ENCODE assay signal across 16 cellular contexts in genomic region chr1:116693759-116694482, GRCh38. TPM values are rescaled to one million over a fixed set of nuclear protein-coding genes. Genes with fewer than 3 reads are reported as not detected.
DNase-seq lines count a peak whose midpoint lies in the region; ATAC-seq and TF ChIP-seq lines count a peak whose summit lies in the region.
"Had no signal": no experiment of that assay in that cellular context is flagged by ENCODE, and none has a peak within 500 bp of the region (broad histone marks: within the 10 kb centered on the region; RNA-seq: fewer than 3 reads in every experiment).

No MANE protein-coding gene starts in this region.

- peaks cover 2% of the 10 kb centered on the region for H3K27me3 Mint-ChIP-seq in activated CD4-positive, alpha-beta T cell treated with anti-CD3 and anti-CD28 coated beads for 36 hours
- H3K27me3 Mint-ChIP-seq in activated CD4-positive, alpha-beta T cell treated with anti-CD3 and anti-CD28 coated beads, Interleukin-2, amount 10 ng/mL, durations not matched to agents 7 days and 5 days: no peaks in the 10 kb centered on the region
- peaks cover 29% of the 10 kb centered on the region for H3K27me3 Mint-ChIP-seq in stimulated activated memory B cell treated with anti-CD40 and anti-IgM and Interleukin-4, amounts not matched to agents 10 μg/mL and 1 μg/mL and 100 μg/mL, for 72 hours

- H3K4me3 ChIP-seq in astrocyte of the spinal cord (ENCODE audit: low read depth, low read length) (no peak overlapping the region), thymus (ENCODE audit: low read length) (no peak overlapping the region)
- H3K4me3 ChIP-seq: A549, sigmoid colon, upper lobe of right lung had no signal

- H3K36me3 Mint-ChIP-seq in activated CD4-positive, alpha-beta T cell treated with anti-CD3 and anti-CD28 coated beads for 36 hours (ENCODE audit: low read depth): no peaks in the 10 kb centered on the region
- no peaks in the 10 kb centered on the region for H3K36me3 Mint-ChIP-seq in activated CD4-positive, alpha-beta T cell treated with anti-CD3 and anti-CD28 coated beads, Interleukin-2, amount 10 ng/mL, durations not matched to agents 7 days and 5 days (ENCODE audit: low read depth)
- no peaks in the 10 kb centered on the region for H3K36me3 Mint-ChIP-seq in stimulated activated memory B cell treated with anti-CD40 and anti-IgM and Interleukin-4, amounts not matched to agents 10 μg/mL and 1 μg/mL and 100 μg/mL, for 72 hours
- H3K36me3 Mint-ChIP-seq: naive thymus-derived CD8-positive, alpha-beta T cell had no signal

- CTCF ChIA-PET in activated CD4-positive, alpha-beta T cell treated with anti-CD3 and anti-CD28 coated beads for 36 hours (lab: Charles Lee): interaction anchor here (1.0 to 2.0 kb wide), 2 partner anchors 21 to 34 kb away, joined by 3 to 5 read pairs; no protein-coding TSS in a partner anchor
- CTCF ChIA-PET in activated CD4-positive, alpha-beta T cell treated with anti-CD3 and anti-CD28 coated beads, Interleukin-2, amount 10 ng/mL, durations not matched to agents 7 days and 5 days (lab: Charles Lee): interaction anchor here (0.5 to 1.0 kb wide), 4 partner anchors 15 to 422 kb away, joined by 3 to 5 read pairs (median 3); no protein-coding TSS in a partner anchor

- no peak overlapping the region for H3K4me3 Mint-ChIP-seq in activated CD4-positive, alpha-beta T cell treated with anti-CD3 and anti-CD28 coated beads for 36 hours
- H3K4me3 Mint-ChIP-seq in activated CD4-positive, alpha-beta T cell treated with anti-CD3 and anti-CD28 coated beads, Interleukin-2, amount 10 ng/mL, durations not matched to agents 7 days and 5 days: no peak overlapping the region
- H3K4me3 Mint-ChIP-seq in stimulated activated memory B cell treated with anti-CD40 and anti-IgM and Interleukin-4, amounts not matched to agents 10 μg/mL and 1 μg/mL and 100 μg/mL, for 72 hours: no peak overlapping the region
- H3K4me3 Mint-ChIP-seq: activated B cell treated with CpG ODN at 0.5 μM for 24 hours; naive thymus-derived CD8-positive, alpha-beta T cell had no signal

- no peaks in the 10 kb centered on the region for H3K4me1 Mint-ChIP-seq in activated CD4-positive, alpha-beta T cell treated with anti-CD3 and anti-CD28 coated beads for 36 hours
- H3K4me1 Mint-ChIP-seq in activated CD4-positive, alpha-beta T cell treated with anti-CD3 and anti-CD28 coated beads, Interleukin-2, amount 10 ng/mL, durations not matched to agents 7 days and 5 days: no peaks in the 10 kb centered on the region
- no peaks in the 10 kb centered on the region for H3K4me1 Mint-ChIP-seq in stimulated activated memory B cell treated with anti-CD40 and anti-IgM and Interleukin-4, amounts not matched to agents 10 μg/mL and 1 μg/mL and 100 μg/mL, for 72 hours
- H3K4me1 Mint-ChIP-seq: activated B cell treated with CpG ODN at 0.5 μM for 24 hours had no signal

- no peaks in the 10 kb centered on the region for H3K9me3 Mint-ChIP-seq in activated CD4-positive, alpha-beta T cell treated with anti-CD3 and anti-CD28 coated beads for 36 hours (ENCODE audit: low read depth)
- H3K9me3 Mint-ChIP-seq in activated CD4-positive, alpha-beta T cell treated with anti-CD3 and anti-CD28 coated beads, Interleukin-2, amount 10 ng/mL, durations not matched to agents 7 days and 5 days: no peaks in the 10 kb centered on the region
- peaks cover 2% of the 10 kb centered on the region for H3K9me3 Mint-ChIP-seq in stimulated activated memory B cell treated with anti-CD40 and anti-IgM and Interleukin-4, amounts not matched to agents 10 μg/mL and 1 μg/mL and 100 μg/mL, for 72 hours
- H3K9me3 Mint-ChIP-seq: activated B cell treated with CpG ODN at 0.5 μM for 24 hours; naive thymus-derived CD8-positive, alpha-beta T cell had no signal

- ATAC-seq in activated CD4-positive, alpha-beta T cell treated with anti-CD3 and anti-CD28 coated beads for 36 hours: no peak
- peak; percentile 78 for ATAC-seq in foreskin keratinocyte
- no peak for ATAC-seq in stimulated activated memory B cell treated with anti-CD40 and anti-IgM and Interleukin-4, amounts not matched to agents 10 μg/mL and 1 μg/mL and 100 μg/mL, for 72 hours
- ATAC-seq in GM19023 (IDR thresholded peaks at IDR 0.05; ENCODE audit: unreplicated experiment): no peak
- ATAC-seq in GM21390 (IDR thresholded peaks at IDR 0.05; ENCODE audit: unreplicated experiment): no peak
- ATAC-seq: A549; naive thymus-derived CD8-positive, alpha-beta T cell; upper lobe of right lung had no signal

- peak; percentile 8 for DNase-seq in activated CD4-positive, alpha-beta T cell treated with anti-CD3 and anti-CD28 coated beads for 36 hours
- no peak for DNase-seq in activated CD4-positive, alpha-beta T cell treated with anti-CD3 and anti-CD28 coated beads, Interleukin-2, amount 10 ng/mL, durations not matched to agents 7 days and 5 days
- DNase-seq in astrocyte of the spinal cord (ENCODE audit: low read depth, low spot score) (peak; percentile 55), foreskin keratinocyte (peak; percentile 96 to 98)
- DNase-seq: activated B cell treated with CpG ODN at 0.5 μM for 24 hours; naive thymus-derived CD8-positive, alpha-beta T cell; NCI-H1105 treated with DMSO at 0.1 percent for 48 hours; NCI-H524; SHP77; sigmoid colon; upper lobe of right lung had no signal

- WGBS in thymus: 93% methylated on average over 5 of the region's 5 CpGs

- H3K27me3 ChIP-seq in foreskin keratinocyte (no peaks in the 10 kb centered on the region), thymus (ENCODE audit: control insufficient read depth, insufficient read depth) (no peaks in the 10 kb centered on the region)
- H3K27me3 ChIP-seq: sigmoid colon, upper lobe of right lung had no signal

- POLR2A ChIA-PET in activated CD4-positive, alpha-beta T cell treated with anti-CD3 and anti-CD28 coated beads for 36 hours (lab: Charles Lee): no interaction called here
- POLR2A ChIA-PET in activated CD4-positive, alpha-beta T cell treated with anti-CD3 and anti-CD28 coated beads, Interleukin-2, amount 10 ng/mL, durations not matched to agents 7 days and 5 days (lab: Charles Lee): no interaction called here

- no peaks in the 10 kb centered on the region for H3K9me3 ChIP-seq in thymus (ENCODE audit: control insufficient read depth)
- H3K9me3 ChIP-seq: A549, sigmoid colon, upper lobe of right lung had no signal

- H3K27ac ChIP-seq in foreskin keratinocyte (peak overlapping the region; percentile 83), thymus (ENCODE audit: low read depth) (peak overlapping the region; percentile 69)
- H3K27ac ChIP-seq: sigmoid colon, upper lobe of right lung had no signal

- in situ Hi-C loops in astrocyte of the spinal cord (cut with HindIII; ENCODE audit: low sequenced_read_pairs): no loop called here

- no peak overlapping the region for H3K27ac Mint-ChIP-seq in activated CD4-positive, alpha-beta T cell treated with anti-CD3 and anti-CD28 coated beads for 36 hours
- no peak overlapping the region for H3K27ac Mint-ChIP-seq in activated CD4-positive, alpha-beta T cell treated with anti-CD3 and anti-CD28 coated beads, Interleukin-2, amount 10 ng/mL, durations not matched to agents 7 days and 5 days
- H3K27ac Mint-ChIP-seq in stimulated activated memory B cell treated with anti-CD40 and anti-IgM and Interleukin-4, amounts not matched to agents 10 μg/mL and 1 μg/mL and 100 μg/mL, for 72 hours: no peak overlapping the region
- H3K27ac Mint-ChIP-seq: activated B cell treated with CpG ODN at 0.5 μM for 24 hours had no signal

- no peaks in the 10 kb centered on the region for H3K36me3 ChIP-seq in thymus (ENCODE audit: control insufficient read depth, insufficient read depth)
- H3K36me3 ChIP-seq: sigmoid colon, upper lobe of right lung had no signal

- H3K4me1 ChIP-seq in foreskin keratinocyte (peaks cover 24% of the 10 kb centered on the region), thymus (ENCODE audit: control insufficient read depth, insufficient read depth, low read length) (no peaks in the 10 kb centered on the region)
- H3K4me1 ChIP-seq: upper lobe of right lung had no signal

- TF ChIP-seq CTCF in astrocyte of the spinal cord (IDR thresholded peaks at IDR 0.05; ENCODE audit: low read depth, low read length): no peak
- no peak for TF ChIP-seq CTCF in foreskin keratinocyte (conservative IDR thresholded peaks at IDR 0.05)

- intact Hi-C loops in activated CD4-positive, alpha-beta T cell treated with anti-CD3 and anti-CD28 coated beads for 36 hours (cut with DNase I, micrococcal nuclease): no loop called here

RNA-seq across cellular contexts. Expression of gene IGSF3, which starts 26.4 kb away (rescaled TPM):
- 1 to 10 TPM; 3.8 to 4.1 TPM for total RNA-seq in activated CD4-positive, alpha-beta T cell treated with anti-CD3 and anti-CD28 coated beads for 36 hours
- total RNA-seq in activated CD4-positive, alpha-beta T cell treated with anti-CD3 and anti-CD28 coated beads, Interleukin-2, amount 10 ng/mL, durations not matched to agents 7 days and 5 days: under 1 TPM; 0.35 to 0.77 TPM
- total RNA-seq in foreskin keratinocyte: 30.3 and 31.3 TPM in 2 replicates
- 7.6 and 9.5 TPM in 2 replicates for polyA plus RNA-seq in foreskin keratinocyte
- polyA plus RNA-seq in thymus: 6.4 TPM
- polyA plus RNA-seq: naive thymus-derived CD8-positive, alpha-beta T cell had no signal
